ENCODE assay signal across 8 cellular contexts in genomic region chr15:55992769-55993110, GRCh38. TPM values are rescaled to one million over a fixed set of nuclear protein-coding genes. Genes with fewer than 3 reads are reported as not detected.
A peak's percentile ranks its signal among the peaks of the same experiment; 100 is the strongest.
DNase-seq lines count a peak whose midpoint lies in the region; ATAC-seq and TF ChIP-seq lines count a peak whose summit lies in the region.

No MANE protein-coding gene starts in this region.

- H3K36me3 Mint-ChIP-seq in activated T-helper 1 cell treated with anti-CD3 and anti-CD28 coated beads, Interleukin-12 subunit alpha, Interleukin-12 subunit beta, Interleukin-2, Interleukin-4 antibody, amounts not matched to agents 30 ng/mL and 10 ng/mL and 1 ng/mL, durations not matched to agents 14 hours and 24 hours and 36 hours (ENCODE audit: low read depth) = peaks cover 9% of the 10 kb centered on the region

- peak overlapping the region; percentile 86 for H3K4me3 Mint-ChIP-seq in activated T-helper 1 cell treated with anti-CD3 and anti-CD28 coated beads, Interleukin-12 subunit alpha, Interleukin-12 subunit beta, Interleukin-2, Interleukin-4 antibody, amounts not matched to agents 30 ng/mL and 10 ng/mL and 1 ng/mL, durations not matched to agents 14 hours and 24 hours and 36 hours

- no peaks in the 10 kb centered on the region for H3K9me3 Mint-ChIP-seq in activated T-helper 1 cell treated with anti-CD3 and anti-CD28 coated beads, Interleukin-12 subunit alpha, Interleukin-12 subunit beta, Interleukin-2, Interleukin-4 antibody, amounts not matched to agents 30 ng/mL and 10 ng/mL and 1 ng/mL, durations not matched to agents 14 hours and 24 hours and 36 hours

- intact Hi-C loops in activated T-helper 1 cell treated with anti-CD3 and anti-CD28 coated beads, Interleukin-12 subunit alpha, Interleukin-12 subunit beta, Interleukin-2, Interleukin-4 antibody, amounts not matched to agents 30 ng/mL and 10 ng/mL and 1 ng/mL, durations not matched to agents 14 hours and 24 hours and 36 hours (cut with micrococcal nuclease) = loop anchor here (1.0 to 10.0 kb wide), 5 partner anchors 51 to 798 kb away; partner anchors contain the start of genes RSL24D1 and TEX9

- no peak for TF ChIP-seq CTCF in HEK293 (tag by site-specific recombination; IDR thresholded peaks at IDR 0.05)
- TF ChIP-seq CTCF in smooth muscle cell (IDR thresholded peaks at IDR 0.05; ENCODE audit: borderline replicate concordance, insufficient read depth, poor library complexity, severe bottlenecking) = no peak

- peaks cover 23% of the 10 kb centered on the region for H3K4me1 Mint-ChIP-seq in activated T-helper 1 cell treated with anti-CD3 and anti-CD28 coated beads, Interleukin-12 subunit alpha, Interleukin-12 subunit beta, Interleukin-2, Interleukin-4 antibody, amounts not matched to agents 30 ng/mL and 10 ng/mL and 1 ng/mL, durations not matched to agents 14 hours and 24 hours and 36 hours (ENCODE audit: low read depth)

- peak overlapping the region; percentile 82 for H3K4me3 ChIP-seq in HEK293 (ENCODE audit: low read depth, low read length)
- H3K4me3 ChIP-seq in iPS-15b (ENCODE audit: low read depth, low read length) = peak overlapping the region; percentile 41
- H3K4me3 ChIP-seq in smooth muscle cell = peak overlapping the region; percentile 98

- peaks cover 15% of the 10 kb centered on the region for H3K27me3 ChIP-seq in iPS-15b (ENCODE audit: control insufficient read depth, insufficient read depth, low read length)
- no peaks in the 10 kb centered on the region for H3K27me3 ChIP-seq in smooth muscle cell (ENCODE audit: low read depth)

- H3K27ac ChIP-seq in HEK293 (ENCODE audit: extremely low read depth, low read depth, low read length) = peak overlapping the region; percentile 89; the same call in 1 of the 2 replicates
- peak overlapping the region; percentile 95 for H3K27ac ChIP-seq in smooth muscle cell (ENCODE audit: low read depth)

- H3K9ac ChIP-seq in iPS-15b (ENCODE audit: low read depth, low read length) = no peak overlapping the region
- H3K9ac ChIP-seq in smooth muscle cell (ENCODE audit: low read depth) = peak overlapping the region; percentile 94

- H3F3A ChIP-seq in smooth muscle cell (ENCODE audit: low read depth) = peaks cover 4% of the 10 kb centered on the region

- H3K4me1 ChIP-seq in HEK293 (ENCODE audit: control insufficient read depth, insufficient read depth, low read length) (peaks cover 8% of the 10 kb centered on the region; the same call in 1 of the 2 replicates), iPS-15b (ENCODE audit: control insufficient read depth, insufficient read depth, low read length) (peaks cover 7% of the 10 kb centered on the region), smooth muscle cell (ENCODE audit: low read depth) (peaks cover 25% of the 10 kb centered on the region)

- CTCF ChIA-PET in HEK293 (lab: Yijun Ruan, JAX) = interaction anchor here (0.7 to 1.2 kb wide), 5 partner anchors 9 to 95 kb away, joined by 3 to 4 read pairs (median 3); no protein-coding TSS in a partner anchor

- H3K36me3 ChIP-seq in HEK293 (ENCODE audit: control insufficient read depth in 2 of 2, insufficient read depth in 1 of 2, low read length in 2 of 2) = no peaks in the 10 kb centered on the region
- no peaks in the 10 kb centered on the region for H3K36me3 ChIP-seq in iPS-15b (ENCODE audit: control insufficient read depth, insufficient read depth, low read length)
- H3K36me3 ChIP-seq in smooth muscle cell (ENCODE audit: low read depth) = no peaks in the 10 kb centered on the region

- peaks cover 17% of the 10 kb centered on the region for H4K20me1 ChIP-seq in smooth muscle cell (ENCODE audit: low read depth)

- H3K79me2 ChIP-seq in smooth muscle cell (ENCODE audit: low read depth) = peaks cover 42% of the 10 kb centered on the region

- POLR2A ChIA-PET in HEK293 (lab: Yijun Ruan, JAX) = interaction anchor here (0.6 to 1.6 kb wide), 2 partner anchors 14 to 50 kb away, joined by 3 to 4 read pairs; no protein-coding TSS in a partner anchor

- H2AFZ ChIP-seq in smooth muscle cell (ENCODE audit: low read depth) = peak overlapping the region; percentile 85

- no peak for ATAC-seq in HG02852 (IDR thresholded peaks at IDR 0.05; ENCODE audit: unreplicated experiment)

- DNase-seq in activated T-helper 1 cell treated with anti-CD3 and anti-CD28 coated beads, Interleukin-12 subunit alpha, Interleukin-12 subunit beta, Interleukin-2, Interleukin-4 antibody, amounts not matched to agents 30 ng/mL and 10 ng/mL and 1 ng/mL, durations not matched to agents 14 hours and 24 hours and 36 hours (ENCODE audit: low spot score) = no peak
- DNase-seq in smooth muscle cell (lab: John Stamatoyannopoulos, UW; ENCODE audit: unreplicated experiment) (no peak), NOMO-1 treated with DMSO at 0.1 percent for 48 hours (lab: John Stamatoyannopoulos, UW; ENCODE audit: unreplicated experiment) (no peak), HuH-7 (ENCODE audit: low spot score) (no peak)
- DNase-seq in central memory CD4-positive, alpha-beta T cell = no peak

- peak overlapping the region; percentile 93 for H3K4me2 ChIP-seq in smooth muscle cell

- H3K27me3 Mint-ChIP-seq in activated T-helper 1 cell treated with anti-CD3 and anti-CD28 coated beads, Interleukin-12 subunit alpha, Interleukin-12 subunit beta, Interleukin-2, Interleukin-4 antibody, amounts not matched to agents 30 ng/mL and 10 ng/mL and 1 ng/mL, durations not matched to agents 14 hours and 24 hours and 36 hours (ENCODE audit: insufficient read depth) = peaks cover 27% of the 10 kb centered on the region

- H3K9me3 ChIP-seq in HEK293 (ENCODE audit: control insufficient read depth, insufficient read depth, low read depth, low read length) = no peaks in the 10 kb centered on the region
- no peaks in the 10 kb centered on the region for H3K9me3 ChIP-seq in iPS-15b (ENCODE audit: control insufficient read depth, insufficient read depth, low read length)
- no peaks in the 10 kb centered on the region for H3K9me3 ChIP-seq in smooth muscle cell (replicated peaks; ENCODE audit: low read depth)

- 1% methylated on average over 9 of the region's 9 CpGs for WGBS in smooth muscle cell (ENCODE audit: low lambda C conversion rate)

- peak overlapping the region; percentile 43 for H3K27ac Mint-ChIP-seq in activated T-helper 1 cell treated with anti-CD3 and anti-CD28 coated beads, Interleukin-12 subunit alpha, Interleukin-12 subunit beta, Interleukin-2, Interleukin-4 antibody, amounts not matched to agents 30 ng/mL and 10 ng/mL and 1 ng/mL, durations not matched to agents 14 hours and 24 hours and 36 hours

TF ChIP-seq in HEK293, 187 proteins besides CTCF, POLR2A, EP300 and RAD21:
- TF ChIP-seq SCRT2 (tag by site-specific recombination; IDR thresholded peaks at IDR 0.05) = peak; percentile 90
- TF ChIP-seq ZNF518A (tag by site-specific recombination; conservative IDR thresholded peaks at IDR 0.05; ENCODE audit: low read depth) = no peak
- TF ChIP-seq SCRT1 (tag by site-specific recombination; IDR thresholded peaks at IDR 0.05; ENCODE audit: borderline replicate concordance) = peak; percentile 35; the same call in 1 of the 2 replicates

RNA-seq across cellular contexts. Expression of gene NEDD4, which starts 0.7 kb away (rescaled TPM):
- 10.4 and 12.6 TPM in 2 replicates for total RNA-seq in activated T-helper 1 cell treated with anti-CD3 and anti-CD28 coated beads, Interleukin-12 subunit alpha, Interleukin-12 subunit beta, Interleukin-2, Interleukin-4 antibody, amounts not matched to agents 30 ng/mL and 10 ng/mL and 1 ng/mL, durations not matched to agents 14 hours and 24 hours and 36 hours
- total RNA-seq in smooth muscle cell = 34.5 and 39.4 TPM in 2 replicates
- polyA plus RNA-seq in smooth muscle cell = 6.6 and 7.3 TPM in 2 replicates

Comparison
In these comparisons a context has a peak if more than half of its experiments do, and no peak if none do; other contexts are left out.
1. H3K4me3 ChIP-seq: peak in every context shown above with its lines; median percentile 98 in smooth muscle cell; 82 in HEK293; 41 in iPS-15b.